Comparison of ENCODE assay signal across 8 cellular contexts in the genomic region with DNA sequence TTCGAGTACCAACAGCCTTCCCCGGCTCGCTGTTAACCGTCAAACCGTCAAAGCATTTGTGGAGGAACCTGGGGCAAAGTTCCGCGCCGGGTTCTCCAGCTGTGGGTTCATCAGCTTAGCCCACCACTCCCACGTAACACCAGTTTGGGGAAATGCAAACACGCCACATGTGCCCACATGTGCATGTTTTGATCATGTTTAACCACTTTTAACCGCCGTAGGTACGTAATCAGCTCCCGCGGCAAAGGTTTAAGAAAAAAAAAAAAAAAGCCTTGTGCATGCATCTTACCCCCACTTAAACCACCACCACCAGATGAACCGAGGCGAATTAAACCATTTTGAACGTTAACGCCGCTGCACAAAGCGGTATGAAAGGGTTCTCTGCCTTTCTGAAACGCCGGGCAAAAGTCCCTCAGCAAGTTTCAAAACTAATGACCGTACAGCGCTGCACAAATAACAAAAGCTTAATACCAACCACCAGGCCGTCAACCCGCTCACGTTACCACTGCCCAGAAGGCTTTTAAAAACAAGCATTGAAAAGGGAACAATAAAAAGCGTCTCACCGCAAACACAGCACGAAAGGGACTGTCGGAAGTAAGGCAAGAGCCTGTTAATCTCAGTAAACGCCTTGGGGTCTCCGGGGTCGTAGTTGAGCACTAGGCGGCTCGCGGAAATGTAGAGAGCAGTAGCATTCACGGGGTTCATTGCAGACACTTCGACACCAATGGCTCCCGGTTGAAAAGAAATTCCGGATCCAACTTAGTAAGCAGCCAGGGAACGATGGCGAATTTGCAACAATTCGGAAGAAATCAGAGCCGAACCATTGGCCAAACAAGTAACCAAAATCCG. TPM values are rescaled to one million over a fixed set of nuclear protein-coding genes. Genes with fewer than 3 reads are reported as not detected.
DNase-seq lines count a peak whose midpoint lies in the region; ATAC-seq and TF ChIP-seq lines count a peak whose summit lies in the region.

No MANE protein-coding gene starts in this region.

- no peak for TF ChIP-seq CTCF in left ventricle myocardium inferior (IDR thresholded peaks at IDR 0.05; ENCODE audit: borderline replicate concordance)

- peaks cover 56% of the 10 kb centered on the region for H3K36me3 Mint-ChIP-seq in activated naive CD8-positive, alpha-beta T cell treated with anti-CD3 and anti-CD28 coated beads for 36 hours

- ATAC-seq in HG02623 (IDR thresholded peaks at IDR 0.05; ENCODE audit: unreplicated experiment) = no peak
- no peak for ATAC-seq in HG02870 (IDR thresholded peaks at IDR 0.05; ENCODE audit: unreplicated experiment)

- H3K4me3 ChIP-seq in SJSA1 = peak overlapping the region; percentile 88
- peak overlapping the region; percentile 77 for H3K4me3 ChIP-seq in left ventricle myocardium inferior
- peak overlapping the region; percentile 85 to 97 (median 94) for H3K4me3 ChIP-seq in skeletal muscle tissue (ENCODE audit: low read length in 3 of 3)

- intact Hi-C loops in left ventricle myocardium inferior (cut with micrococcal nuclease) = loop anchor here (10.0 kb wide), 1 partner anchor 50 kb away; no protein-coding TSS in a partner anchor

- H3K36me3 ChIP-seq in SJSA1 = peaks cover 47% of the 10 kb centered on the region
- H3K36me3 ChIP-seq in left ventricle myocardium inferior = no peaks in the 10 kb centered on the region
- H3K36me3 ChIP-seq in skeletal muscle tissue (ENCODE audit: control insufficient read depth in 3 of 3, insufficient read depth in 3 of 3, low read length in 3 of 3) = no peaks in the 10 kb centered on the region

- H3K9me3 Mint-ChIP-seq in activated naive CD8-positive, alpha-beta T cell treated with anti-CD3 and anti-CD28 coated beads for 36 hours = peaks cover 4% of the 10 kb centered on the region

- H3K27ac ChIP-seq in SJSA1 (peak overlapping the region; percentile 99), left ventricle myocardium inferior (replicated peaks) (peak overlapping the region; percentile 100), skeletal muscle tissue (ENCODE audit: low read depth, low read length) (peak overlapping the region; percentile 99)

- H3K9me3 ChIP-seq in SJSA1 (replicated peaks) (no peaks in the 10 kb centered on the region), left ventricle myocardium inferior (replicated peaks) (no peaks in the 10 kb centered on the region), skeletal muscle tissue (ENCODE audit: control insufficient read depth in 3 of 3, low read length in 3 of 3) (no peaks in the 10 kb centered on the region)

- peak overlapping the region; percentile 87 for H3K4me3 Mint-ChIP-seq in activated naive CD8-positive, alpha-beta T cell treated with anti-CD3 and anti-CD28 coated beads for 36 hours

- H3K4me1 Mint-ChIP-seq in activated naive CD8-positive, alpha-beta T cell treated with anti-CD3 and anti-CD28 coated beads for 36 hours = peaks cover 48% of the 10 kb centered on the region

- peaks cover 4% of the 10 kb centered on the region for H3K27me3 Mint-ChIP-seq in activated naive CD8-positive, alpha-beta T cell treated with anti-CD3 and anti-CD28 coated beads for 36 hours

- DNase-seq in DMS53 (lab: John Stamatoyannopoulos, UW) (peak; percentile 53), DMS53 treated with DMSO at 0.1 percent for 48 hours (lab: John Stamatoyannopoulos, UW; ENCODE audit: unreplicated experiment) (no peak), SJSA1 (ENCODE audit: low read depth in 1 of 2, low spot score in 2 of 2) (peak in 1 of 2 experiments; percentile 44), left ventricle myocardium inferior (peak; percentile 36)
- DNase-seq in activated naive CD8-positive, alpha-beta T cell treated with anti-CD3 and anti-CD28 coated beads for 36 hours = peak; percentile 75

- peak overlapping the region; percentile 96 for H3K27ac Mint-ChIP-seq in activated naive CD8-positive, alpha-beta T cell treated with anti-CD3 and anti-CD28 coated beads for 36 hours

- H3K9ac ChIP-seq in skeletal muscle tissue (ENCODE audit: low read depth in 1 of 3, low read length in 3 of 3) = peak overlapping the region; percentile 92 to 99 (median 98)

- no peaks in the 10 kb centered on the region for H3K27me3 ChIP-seq in SJSA1 (replicated peaks)
- H3K27me3 ChIP-seq in left ventricle myocardium inferior (ENCODE audit: low read depth) = no peaks in the 10 kb centered on the region
- H3K27me3 ChIP-seq in skeletal muscle tissue (ENCODE audit: control insufficient read depth in 3 of 3, insufficient read depth in 3 of 3, low read length in 3 of 3) = no peaks in the 10 kb centered on the region

- H3K4me1 ChIP-seq in SJSA1 (replicated peaks) (peaks cover 31% of the 10 kb centered on the region), left ventricle myocardium inferior (peaks cover 71% of the 10 kb centered on the region), skeletal muscle tissue (ENCODE audit: control insufficient read depth in 3 of 3, insufficient read depth in 3 of 3, low read length in 3 of 3) (peaks cover 24 to 35% (median 26%) of the 10 kb centered on the region in 3 donors)

RNA-seq across cellular contexts. Expression of gene MSL2, which starts 1.5 kb away (rescaled TPM):
- total RNA-seq in SJSA1 (2014; rRNA removed; shearing (Covaris generic)) = 11.7 and 12.8 TPM in 2 replicates
- 10 to 100 TPM; 44.0 to 44.1 TPM for total RNA-seq in activated naive CD8-positive, alpha-beta T cell treated with anti-CD3 and anti-CD28 coated beads for 36 hours
- total RNA-seq in left ventricle myocardium inferior (19.0 TPM), skeletal muscle tissue (16.2 TPM)

RNA-seq across cellular contexts. Expression of gene PCCB, which starts 55.5 kb away (rescaled TPM):
- total RNA-seq in SJSA1 (2014; rRNA removed; shearing (Covaris generic)) = 35.0 and 39.2 TPM in 2 replicates
- 10 to 100 TPM; 58.7 to 59.8 TPM for total RNA-seq in activated naive CD8-positive, alpha-beta T cell treated with anti-CD3 and anti-CD28 coated beads for 36 hours
- total RNA-seq in left ventricle myocardium inferior (106 TPM), skeletal muscle tissue (34.4 TPM)
